25 cellular contexts compared by ENCODE assay signal in the genomic region with DNA sequence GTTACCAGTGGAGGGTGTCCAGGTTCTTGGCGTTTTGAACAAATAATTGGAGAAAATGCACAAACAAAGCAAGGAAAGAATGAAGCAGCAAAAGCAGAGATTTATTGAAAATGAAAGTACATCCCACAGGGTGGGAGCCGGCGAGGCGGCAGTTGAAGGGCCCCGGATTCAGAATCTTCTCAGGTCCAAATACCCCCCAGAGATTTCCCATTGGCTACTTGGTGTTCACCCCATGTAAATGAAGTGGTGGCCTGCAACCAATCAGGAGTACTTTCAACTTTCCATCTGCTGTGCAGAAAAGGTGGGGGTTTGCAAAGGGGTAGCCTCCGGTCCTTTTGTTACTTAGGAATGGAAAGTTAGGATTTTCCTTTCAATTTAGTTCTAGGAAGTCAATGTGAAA.
A peak's percentile ranks its signal among the peaks of the same experiment; 100 is the strongest.
DNase-seq lines count a peak whose midpoint lies in the region; TF ChIP-seq lines count a peak whose summit lies in the region.
"Had no signal": no experiment of that assay in that cellular context is flagged by ENCODE, and none has a peak within 500 bp of the region (broad histone marks: within the 10 kb centered on the region; RNA-seq: fewer than 3 reads in every experiment).

No MANE protein-coding gene starts in this region.

- no peaks in the 10 kb centered on the region for H3K27me3 ChIP-seq in testis
- no peaks in the 10 kb centered on the region for H3K27me3 ChIP-seq in mammary epithelial cell (ENCODE audit: insufficient read depth, low read length)

- no peaks in the 10 kb centered on the region for H3K4me1 ChIP-seq in testis
- no peaks in the 10 kb centered on the region for H3K4me1 ChIP-seq in mammary epithelial cell (ENCODE audit: insufficient read depth, low read length)

- no peak overlapping the region for H3K4me2 ChIP-seq in mammary epithelial cell (ENCODE audit: insufficient read depth, low read depth, low read length)

- BruUV-seq in mammary epithelial cell (replicated peaks; lab: Mats Ljungman, UMichigan) = no TSS peak

- peak; percentile 0 for DNase-seq in NCI-H748 (lab: John Stamatoyannopoulos, UW; ENCODE audit: unreplicated experiment)
- DNase-seq in NCI-H748 treated with DMSO at 0.1 percent for 48 hours (lab: John Stamatoyannopoulos, UW) = no peak
- DNase-seq in HT1080 (ENCODE audit: low read depth) = peak; percentile 63
- DNase-seq in RPMI7951 (ENCODE audit: low read depth) = peak; percentile 47
- DNase-seq in testis = peak; percentile 17
- DNase-seq in dedifferentiated amniotic fluid mesenchymal stem cell (ENCODE audit: extremely low spot score) = no peak
- DNase-seq in kidney tubule cell (ENCODE audit: low spot score) = no peak
- no peak for DNase-seq in mammary epithelial cell
- DNase-seq: CD8-positive, alpha-beta memory T cell; DMS53; EL; H9; KG1; NCI-H1105; NCI-H1694; NCI-H2081; NCI-H2171 treated with DMSO at 0.1 percent for 48 hours; NCI-H446 treated with DMSO at 0.1 percent for 48 hours; NCI-H526 treated with DMSO at 0.1 percent for 48 hours; NK-92 treated with Interleukin-12 subunit alpha and Interleukin-12 subunit beta, amount 100 ng/mL, for 24 hours; Right ventricle myocardium superior; T-helper 2 cell had no signal

- WGBS in testis, 2 donors = 44 to 54% methylated on average over 6 of the region's 6 CpGs
- 85% methylated on average over 5 of the region's 6 CpGs for WGBS in mammary epithelial cell (ENCODE audit: low coverage, missing lambda C conversion rate)

- H4K20me1 ChIP-seq in mammary epithelial cell (ENCODE audit: insufficient read depth, low read length) = no peaks in the 10 kb centered on the region

- no peaks in the 10 kb centered on the region for H3K36me3 ChIP-seq in testis (ENCODE audit: low read depth, missing control alignments)
- no peaks in the 10 kb centered on the region for H3K36me3 ChIP-seq in mammary epithelial cell (ENCODE audit: insufficient read depth, low read length)

- H2AFZ ChIP-seq in mammary epithelial cell (ENCODE audit: low read depth, low read length) = no peak overlapping the region

- dilution Hi-C loops in mammary epithelial cell (cut with HindIII; ENCODE audit: low sequenced_read_pairs) = no loop called here

- H3K27ac ChIP-seq in testis = no peak overlapping the region
- H3K27ac ChIP-seq in mammary epithelial cell (ENCODE audit: insufficient read depth, low read depth, low read length) = no peak overlapping the region
- H3K27ac ChIP-seq: 22Rv1, C4-2B, HL-60 had no signal

- intact Hi-C loops in testis (cut with DNase I; ENCODE audit: low total_unique reads) (no loop called here), mammary epithelial cell (cut with micrococcal nuclease) (no loop called here)

- no peak for TF ChIP-seq POLR2A in testis (IDR thresholded peaks at IDR 0.05)

- H3K4me3 ChIP-seq in testis (no peak overlapping the region), mammary epithelial cell (replicated peaks in 1 of 3; ENCODE audit: insufficient read depth in 1 of 3, low read depth in 2 of 3, low read length in 3 of 3) (no peak overlapping the region)

- CTCF ChIA-PET in mammary epithelial cell (lab: Charles Lee; ENCODE audit: low non-redundant PET) = no interaction called here

- H3K9me3 ChIP-seq in testis (no peaks in the 10 kb centered on the region), mammary epithelial cell (replicated peaks; ENCODE audit: insufficient read depth, low read length) (no peaks in the 10 kb centered on the region)

- no peak overlapping the region for H3K9ac ChIP-seq in mammary epithelial cell (ENCODE audit: insufficient read depth, low read length)

- TF ChIP-seq CTCF in testis (IDR thresholded peaks at IDR 0.05) (no peak), mammary epithelial cell (conservative IDR thresholded peaks at IDR 0.05 in 1 of 2, IDR thresholded peaks at IDR 0.05 in 1 of 2; ENCODE audit: extremely low read depth in 1 of 2, insufficient read depth in 1 of 2, low read depth in 1 of 2, low read length in 2 of 2) (no peak)

- in situ Hi-C loops in mammary epithelial cell (cut with MboI; ENCODE audit: low sequenced_read_pairs in 2 of 2) = no loop called here

- H3K79me2 ChIP-seq in mammary epithelial cell (ENCODE audit: insufficient read depth, low read length) = no peaks in the 10 kb centered on the region

Comparison
In these comparisons a context has a peak if more than half of its experiments do, and no peak if none do; other contexts are left out.
1. DNase-seq: peak in NCI-H748 (single experiment), HT1080 (single experiment), RPMI7951 (single experiment) and testis (single experiment); none in NCI-H748 treated with DMSO at 0.1 percent for 48 hours (single experiment), dedifferentiated amniotic fluid mesenchymal stem cell (single experiment), kidney tubule cell (single experiment) and mammary epithelial cell (single experiment).